Comparison of ENCODE assay signal across 14 cellular contexts in the genomic region with DNA sequence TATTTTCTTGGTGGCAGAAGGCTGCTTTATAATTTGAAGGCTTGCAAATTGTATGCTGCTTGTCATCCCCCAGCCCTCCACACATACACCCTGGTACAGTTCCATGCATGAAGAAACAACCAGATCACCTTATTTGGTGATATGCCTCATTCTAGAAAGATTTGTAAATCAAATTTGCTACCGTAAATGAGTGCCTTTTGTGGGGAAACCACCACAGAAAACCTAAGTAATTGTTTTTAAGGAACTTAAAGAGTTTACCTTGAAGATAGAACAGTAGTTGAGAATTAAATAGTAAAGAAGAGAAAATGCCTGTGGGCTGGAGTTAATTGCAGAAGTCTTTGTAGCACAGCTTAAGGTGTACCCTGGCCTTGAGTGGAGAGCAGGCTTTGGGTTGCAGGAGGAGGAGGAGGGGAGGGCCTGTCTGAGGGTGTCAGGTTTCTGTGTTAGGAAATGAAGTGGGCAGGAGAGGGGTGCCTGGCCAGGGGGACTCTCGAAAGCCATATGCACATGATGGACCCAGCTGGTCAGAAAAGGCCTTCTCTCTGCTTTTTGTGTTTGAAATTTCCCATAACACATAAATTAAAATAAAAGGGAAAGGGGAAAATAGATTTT. TPM values are rescaled to one million over a fixed set of nuclear protein-coding genes. Genes with fewer than 3 reads are reported as not detected.
A peak's percentile ranks its signal among the peaks of the same experiment; 100 is the strongest.
DNase-seq lines count a peak whose midpoint lies in the region; ATAC-seq and TF ChIP-seq lines count a peak whose summit lies in the region.
"Had no signal": no experiment of that assay in that cellular context is flagged by ENCODE, and none has a peak within 500 bp of the region (broad histone marks: within the 10 kb centered on the region; RNA-seq: fewer than 3 reads in every experiment).

No MANE protein-coding gene starts in this region.

- intact Hi-C loops in Right ventricle myocardium inferior (cut with DNase I) (no loop called here), activated B cell treated with CpG ODN at 0.5 μM for 24 hours (cut with micrococcal nuclease) (loop anchor here (10.0 kb wide), 2 partner anchors 181 to 189 kb away; a partner anchor contains a TSS), Calu3 (cut with micrococcal nuclease; ENCODE audit: unreplicated experiment) (no loop called here)

- no peak overlapping the region for H3K4me3 ChIP-seq in cardiac muscle cell
- H3K4me3 ChIP-seq: BLaER1, esophagus squamous epithelium, left ventricle myocardium inferior, SJCRH30 had no signal

- H3K36me3 Mint-ChIP-seq in activated B cell treated with CpG ODN at 0.5 μM for 24 hours (ENCODE audit: low read depth) (peaks cover 87% of the 10 kb centered on the region), type B pancreatic cell (peaks cover 24% of the 10 kb centered on the region), Calu3 (ENCODE audit: insufficient read depth, unreplicated experiment) (peaks cover 16% of the 10 kb centered on the region)

- ATAC-seq in Right ventricle myocardium inferior (no peak), activated B cell treated with CpG ODN at 0.5 μM for 24 hours (ENCODE audit: low read depth) (peak; percentile 53), GM19324 (IDR thresholded peaks at IDR 0.05; ENCODE audit: low FRiP score, unreplicated experiment) (no peak)

- H3K9me3 Mint-ChIP-seq in activated B cell treated with CpG ODN at 0.5 μM for 24 hours, result no peaks in the 10 kb centered on the region
- H3K9me3 Mint-ChIP-seq in type B pancreatic cell, result no peaks in the 10 kb centered on the region
- H3K9me3 Mint-ChIP-seq in Calu3 (ENCODE audit: low read depth, unreplicated experiment), result no peaks in the 10 kb centered on the region

- peak overlapping the region; percentile 95 for H3K27ac ChIP-seq in cardiac muscle cell
- H3K27ac ChIP-seq: esophagus squamous epithelium, left ventricle myocardium inferior, SJCRH30 had no signal

- no TSS peak for BruUV-seq in Calu3 (replicated peaks; lab: Mats Ljungman, UMichigan)

- no peaks in the 10 kb centered on the region for H3K27me3 ChIP-seq in cardiac muscle cell
- H3K27me3 ChIP-seq: BLaER1, esophagus squamous epithelium, SJCRH30 had no signal

- H3K4me1 Mint-ChIP-seq in activated B cell treated with CpG ODN at 0.5 μM for 24 hours (peaks cover 80% of the 10 kb centered on the region), type B pancreatic cell (ENCODE audit: unreplicated experiment) (peaks cover 26% of the 10 kb centered on the region), Calu3 (ENCODE audit: low read depth, unreplicated experiment) (no peaks in the 10 kb centered on the region)

- H3K27ac Mint-ChIP-seq in activated B cell treated with CpG ODN at 0.5 μM for 24 hours (peak overlapping the region; percentile 88), type B pancreatic cell (peak overlapping the region; percentile 39), Calu3 (ENCODE audit: unreplicated experiment) (no peak overlapping the region)

- peak overlapping the region; percentile 29 for H3K4me3 Mint-ChIP-seq in activated B cell treated with CpG ODN at 0.5 μM for 24 hours
- no peak overlapping the region for H3K4me3 Mint-ChIP-seq in type B pancreatic cell
- H3K4me3 Mint-ChIP-seq in Calu3 (ENCODE audit: low read depth, unreplicated experiment), result no peak overlapping the region

- H3K9me3 ChIP-seq in cardiac muscle cell (ENCODE audit: low read depth), result no peaks in the 10 kb centered on the region
- H3K9me3 ChIP-seq: BLaER1, esophagus squamous epithelium, left ventricle myocardium inferior, SJCRH30 had no signal

- POLR2A ChIA-PET in activated B cell treated with CpG ODN at 0.5 μM for 24 hours (lab: Charles Lee), result interaction anchor here (1.0 kb wide), 1 partner anchor 194 kb away, joined by 3 read pairs; a partner anchor contains a TSS

- TF ChIP-seq CTCF in cardiac muscle cell (IDR thresholded peaks at IDR 0.05; ENCODE audit: low read depth, low read length) (no peak), activated B cell treated with CpG ODN at 0.5 μM for 24 hours (IDR thresholded peaks at IDR 0.05) (no peak), type B pancreatic cell (conservative IDR thresholded peaks at IDR 0.05) (no peak), Calu3 (IDR thresholded peaks at IDR 0.05; ENCODE audit: unreplicated experiment) (no peak)

- peak in 1 of 2 donors; percentile 81 for DNase-seq in cardiac muscle cell (ENCODE audit: low read depth in 1 of 2, low spot score in 1 of 2)
- no peak for DNase-seq in Right ventricle myocardium inferior (ENCODE audit: missing footprints)
- no peak for DNase-seq in activated B cell treated with CpG ODN at 0.5 μM for 24 hours
- DNase-seq in iPS-NIHi11 (ENCODE audit: low spot score), result peak; percentile 68
- DNase-seq in type B pancreatic cell (ENCODE audit: extremely low spot score, unreplicated experiment), result no peak
- DNase-seq in Calu3, result no peak
- no peak for DNase-seq in stimulated activated CD4-positive, alpha-beta T cell treated with anti-CD3 and anti-CD28 coated beads, Interleukin-2, amount 100 ng/mL, for 24 hours
- DNase-seq: activated CD4-positive, alpha-beta T cell treated with anti-CD3 and anti-CD28 coated beads, Interleukin-2, amount 50 U/mL, for 48 hours; esophagus squamous epithelium; left ventricle myocardium inferior; NCI-H345 had no signal

- CTCF ChIA-PET in activated B cell treated with CpG ODN at 0.5 μM for 24 hours (lab: Charles Lee), result no interaction called here
- CTCF ChIA-PET in Calu3 (lab: Charles Lee), result no interaction called here

- no peaks in the 10 kb centered on the region for H3K27me3 Mint-ChIP-seq in activated B cell treated with CpG ODN at 0.5 μM for 24 hours
- no peaks in the 10 kb centered on the region for H3K27me3 Mint-ChIP-seq in type B pancreatic cell
- no peaks in the 10 kb centered on the region for H3K27me3 Mint-ChIP-seq in Calu3 (ENCODE audit: unreplicated experiment)

- peaks cover 19% of the 10 kb centered on the region for H3K4me1 ChIP-seq in cardiac muscle cell (ENCODE audit: low read depth)
- H3K4me1 ChIP-seq: SJCRH30 had no signal

- no peaks in the 10 kb centered on the region for H3K36me3 ChIP-seq in cardiac muscle cell

RNA-seq across cellular contexts. Expression of a gene that starts 6.9 kb away (rescaled TPM):
- total RNA-seq in cardiac muscle cell (49.8 and 80.7 TPM in 2 replicates), Right ventricle myocardium inferior (22.6 TPM), activated B cell treated with CpG ODN at 0.5 μM for 24 hours (93.7 and 98.8 TPM in 2 replicates), type B pancreatic cell (ENCODE audit: low replicate concordance) (48.7 and 59.4 TPM in 2 replicates), Calu3 (2022) (26.0 and 26.6 TPM in 2 replicates)
- 58.0 and 64.2 TPM in 2 replicates for polyA plus RNA-seq in cardiac muscle cell

RNA-seq across cellular contexts. Expression of a gene that starts 59.0 kb away (rescaled TPM):
- total RNA-seq in cardiac muscle cell, result 10.1 and 13.6 TPM in 2 replicates
- polyA plus RNA-seq in cardiac muscle cell, result 6.5 and 11.6 TPM in 2 replicates
- 5.4 TPM for total RNA-seq in Right ventricle myocardium inferior
- total RNA-seq in activated B cell treated with CpG ODN at 0.5 μM for 24 hours, result 16.2 and 19.8 TPM in 2 replicates
- total RNA-seq in type B pancreatic cell (ENCODE audit: low replicate concordance), result 11.7 and 16.5 TPM in 2 replicates
- 8.3 and 10.0 TPM in 2 replicates for total RNA-seq in Calu3 (2022)
